Comparison of ENCODE assay signal across 8 cellular contexts in genomic region chr2:86545296-86545924, GRCh38. TPM values are rescaled to one million over a fixed set of nuclear protein-coding genes. Genes with fewer than 3 reads are reported as not detected.
A peak's percentile ranks its signal among the peaks of the same experiment; 100 is the strongest.
DNase-seq lines count a peak whose midpoint lies in the region; ATAC-seq, FAIRE-seq and TF ChIP-seq lines count a peak whose summit lies in the region.
"Not testable (repeated sequence)": the region's sequence is repeated elsewhere in the genome, so short reads cannot be mapped to it uniquely, and the experiment has no call there.

No MANE protein-coding gene starts in this region.

- BruUV-seq in K562 (replicated peaks; lab: Mats Ljungman, UMichigan); HepG2 (replicated peaks; lab: Mats Ljungman, UMichigan): not testable (repeated sequence)

- DNase-seq in DND-41, result peak; percentile 20
- DNase-seq in K562 (ENCODE audit: extremely low read depth in 1 of 4, low spot score in 3 of 4); HepG2 (ENCODE audit: low spot score): not testable (repeated sequence)
- DNase-seq in Right ventricle myocardium superior, result peak; percentile 27
- peak in 2 of 3 donors; percentile 41 to 56 for DNase-seq in right cardiac atrium
- DNase-seq in kidney, result peak; percentile 69
- peak; percentile 49 for DNase-seq in posterior vena cava (ENCODE audit: low spot score)

- not testable (repeated sequence) for H3K79me2 ChIP-seq in DND-41 (ENCODE audit: insufficient read depth, low read length); K562 (ENCODE audit: control insufficient read depth, insufficient read depth, low read length); HepG2 (ENCODE audit: insufficient read depth, low read length)

- H3K9me3 ChIP-seq in BLaER1 (peaks cover 69% of the 10 kb centered on the region), DND-41 (ENCODE audit: insufficient read depth, low read length, severe bottlenecking) (peaks cover 39% of the 10 kb centered on the region)
- H3K9me3 ChIP-seq in K562 (replicated peaks; ENCODE audit: control insufficient read depth, insufficient read depth, low read depth, low read length); right cardiac atrium (ENCODE audit: control insufficient read depth, low read length); kidney (ENCODE audit: control insufficient read depth in 1 of 2, low read length in 2 of 2); HepG2 (ENCODE audit: low read length): not testable (repeated sequence)

- H3K9ac ChIP-seq in BLaER1; DND-41 (ENCODE audit: low read depth, low read length); K562 (ENCODE audit: insufficient read depth in 1 of 2, low read depth in 2 of 2, low read length in 2 of 2); kidney (ENCODE audit: low read length in 2 of 2); HepG2 (ENCODE audit: insufficient read depth, low read depth, low read length): not testable (repeated sequence)

- 0 out of 2 replicates have a peak overlapping the region, but pooled peaks have one; percentile 31 for H3K4me3 ChIP-seq in BLaER1
- not testable (repeated sequence) for H3K4me3 ChIP-seq in DND-41 (ENCODE audit: low read depth in 1 of 2, low read length in 2 of 2); K562; right cardiac atrium (ENCODE audit: low read length); kidney (ENCODE audit: low read length in 2 of 2); HepG2 (replicated peaks in 1 of 3; ENCODE audit: insufficient read depth in 1 of 3, low read depth in 2 of 3, low read length in 3 of 3)

- TF ChIP-seq RAD21 in K562 (CRISPR knock-in tag; conservative IDR thresholded peaks at IDR 0.05 in 1 of 2, IDR thresholded peaks at IDR 0.05 in 1 of 2); HepG2 (CRISPR knock-in tag; IDR thresholded peaks at IDR 0.05): not testable (repeated sequence)

- not testable (repeated sequence) for H4K20me1 ChIP-seq in BLaER1; DND-41 (ENCODE audit: insufficient read depth, low read length); K562 (replicated peaks; ENCODE audit: control insufficient read depth, insufficient read depth, low read length); HepG2 (ENCODE audit: insufficient read depth, low read length)

- H3K27ac ChIP-seq in BLaER1; DND-41 (ENCODE audit: low read length); K562 (ENCODE audit: extremely low read depth, low read depth, low read length); right cardiac atrium (ENCODE audit: low read length); kidney (ENCODE audit: low read depth in 2 of 2, low read length in 2 of 2); HepG2 (ENCODE audit: extremely low read length, insufficient read depth, low read length): not testable (repeated sequence)

- H3K4me2 ChIP-seq in BLaER1; DND-41 (ENCODE audit: insufficient read depth, low read length); K562 (ENCODE audit: insufficient read depth, low read length); HepG2 (ENCODE audit: low read depth, low read length): not testable (repeated sequence)

- not testable (repeated sequence) for TF ChIP-seq POLR2A in K562 (conservative IDR thresholded peaks at IDR 0.05); HepG2 (IDR thresholded peaks at IDR 0.05; ENCODE audit: insufficient read depth in 1 of 2, low read depth in 2 of 2, low read length in 2 of 2)

- in situ Hi-C loops in K562 (cut with MboI); HepG2 (cut with HindIII; ENCODE audit: extremely low pct_ligation_motif_present, low pct_unique_long_range_greater_than_20kb): not testable (repeated sequence)

- WGBS in K562 (ENCODE audit: insufficient coverage, low coverage, missing lambda C conversion rate), result 98% methylated on average over 10 of the region's 49 CpGs
- 96% methylated on average over 45 of the region's 49 CpGs for WGBS in right cardiac atrium
- WGBS in HepG2 (ENCODE audit: low lambda C conversion rate), result 97% methylated on average over 23 of the region's 49 CpGs

- FAIRE-seq in K562 (lab: Jason Lieb, UNC); kidney (lab: Jason Lieb, UNC); HepG2 (lab: Jason Lieb, UNC): not testable (repeated sequence)

- not testable (repeated sequence) for H3K27me3 ChIP-seq in BLaER1; DND-41 (ENCODE audit: insufficient read depth, low read length, poor library complexity); K562 (ENCODE audit: control insufficient read depth in 2 of 2, insufficient read depth in 2 of 2, low read length in 2 of 2); right cardiac atrium (ENCODE audit: control insufficient read depth, insufficient read depth); HepG2 (ENCODE audit: control insufficient read depth in 1 of 2, insufficient read depth in 2 of 2, low read length in 2 of 2)

- H3K4me1 ChIP-seq in BLaER1; DND-41 (ENCODE audit: insufficient read depth, low read length); K562 (replicated peaks in 1 of 2; ENCODE audit: control insufficient read depth in 2 of 2, insufficient read depth in 2 of 2, low read length in 2 of 2); right cardiac atrium (ENCODE audit: control insufficient read depth, insufficient read depth, low read length); kidney (ENCODE audit: control insufficient read depth in 1 of 2, insufficient read depth in 1 of 2, low read depth in 1 of 2, low read length in 2 of 2): not testable (repeated sequence)
- peaks cover 42% of the 10 kb centered on the region for H3K4me1 ChIP-seq in HepG2 (ENCODE audit: insufficient read depth, low read length)

- not testable (repeated sequence) for ATAC-seq in DND-41 (ENCODE audit: insufficient read depth, low read depth); K562; Right ventricle myocardium superior (ENCODE audit: poor library complexity); right cardiac atrium; HepG2

- not testable (repeated sequence) for H3K9me1 ChIP-seq in K562 (ENCODE audit: control insufficient read depth, insufficient read depth, low read length)

- not testable (repeated sequence) for TF ChIP-seq CTCF in DND-41 (IDR thresholded peaks at IDR 0.05; ENCODE audit: borderline replicate concordance, extremely low read depth, low read length, poor library complexity, severe bottlenecking); K562 (IDR thresholded peaks at IDR 0.05 in 2 of 3, conservative IDR thresholded peaks at IDR 0.05 in 1 of 3; ENCODE audit: insufficient read depth in 2 of 3, low read depth in 1 of 3, low read length in 3 of 3); kidney (IDR thresholded peaks at IDR 0.05; ENCODE audit: borderline replicate concordance, extremely low read depth, insufficient read depth); HepG2 (CRISPR knock-in tag; IDR thresholded peaks at IDR 0.05)

- POLR2A ChIA-PET in K562 (lab: Yijun Ruan, JAX), result not testable (repeated sequence)
- POLR2A ChIA-PET in HepG2 (lab: Yijun Ruan, JAX), result interaction anchor here (0.7 kb wide), 1 partner anchor 141 kb away, joined by 4 read pairs; no protein-coding TSS in a partner anchor

- H2AFZ ChIP-seq in DND-41 (ENCODE audit: low read depth, low read length); K562 (ENCODE audit: low read depth, low read length); HepG2 (ENCODE audit: low read length): not testable (repeated sequence)

- H3K36me3 ChIP-seq in BLaER1 (peaks cover 54% of the 10 kb centered on the region), DND-41 (ENCODE audit: insufficient read depth, low read length) (peaks cover 20% of the 10 kb centered on the region)
- not testable (repeated sequence) for H3K36me3 ChIP-seq in K562 (ENCODE audit: control insufficient read depth, insufficient read depth, low read length); kidney (ENCODE audit: control insufficient read depth in 1 of 2, insufficient read depth in 2 of 2, low read length in 2 of 2); HepG2 (replicated peaks in 1 of 2; ENCODE audit: control insufficient read depth in 1 of 2, insufficient read depth in 2 of 2, low read length in 2 of 2)

- intact Hi-C loops in K562 (cut with micrococcal nuclease); Right ventricle myocardium superior (cut with DNase I); right cardiac atrium (cut with DNase I); kidney (cut with DNase I); HepG2 (cut with micrococcal nuclease; ENCODE audit: unreplicated experiment); posterior vena cava (cut with DNase I): not testable (repeated sequence)

- CTCF ChIA-PET in K562 (lab: Yijun Ruan, JAX; ENCODE audit: low intra/inter-chr PET ratio); HepG2 (lab: Yijun Ruan, JAX; ENCODE audit: low intra/inter-chr PET ratio, low total read pairs): not testable (repeated sequence)

- TF ChIP-seq EP300 in K562 (IDR thresholded peaks at IDR 0.05; ENCODE audit: low read length); HepG2 (IDR thresholded peaks at IDR 0.05; ENCODE audit: low read depth in 2 of 2, low read length in 2 of 2); HepG2 (CRISPR knock-in tag; IDR thresholded peaks at IDR 0.05; ENCODE audit: borderline replicate concordance): not testable (repeated sequence)

RNA-seq across cellular contexts. Expression of gene CHMP3, which starts 17.8 kb away (rescaled TPM):
- 9.9 and 28.2 TPM in 2 replicates for total RNA-seq in K562 (2011; cell fraction: chromatin; rRNA removed; ENCODE audit: low replicate concordance)
- total RNA-seq in K562 (2011; cell fraction: nucleolus; rRNA removed), result 5.9 and 8.0 TPM in 2 replicates
- total RNA-seq in K562 (2011; cell fraction: nucleoplasm; rRNA removed), result 13.9 and 25.6 TPM in 2 replicates
- total RNA-seq in K562 (2014; rRNA removed) (26.2 and 27.3 TPM in 2 replicates), K562 (2014; rRNA removed; fragmentation: Illumina TruSeq; extraction: Trizol) (31.7 and 37.1 TPM in 2 replicates), K562 (2015; rRNA removed; fragmentation: Illumina TruSeq; extraction: Trizol) (38.8 and 40.3 TPM in 2 replicates), K562 (2021) (31.1 and 37.7 TPM in 2 replicates), Right ventricle myocardium superior (173 TPM), right cardiac atrium (100 to 1,000 TPM; 144 to 164 (median 155) TPM), kidney (162 TPM), HepG2 (2016; rRNA removed; fragmentation: Illumina TruSeq; extraction: Trizol) (114 and 154 TPM in 2 replicates), posterior vena cava (100 to 1,000 TPM; 166 to 167 TPM)
- polyA plus RNA-seq in K562 (2011; rRNA removed) (22.5 and 42.8 TPM in 2 replicates), K562 (2014; fragmentation: Illumina TruSeq; extraction: Trizol) (49.7 and 52.5 TPM in 2 replicates), K562 (2014; fragmentation: Nextera tagmentation; extraction: Ambion mirVana) (10 to 100 TPM; 20.6 to 26.3 TPM), K562 (2014; rRNA removed) (21.8 and 23.2 TPM in 2 replicates), right cardiac atrium (89.7 TPM), kidney (ENCODE audit: insufficient read depth, low read depth, low replicate concordance) (123 TPM), HepG2 (2011; rRNA removed) (53.9 and 64.1 TPM in 2 replicates)
- polyA plus RNA-seq in K562 (2011; cell fraction: cytosol; rRNA removed), result 13.2 and 18.0 TPM in 2 replicates
- 6.0 and 9.3 TPM in 2 replicates for polyA plus RNA-seq in K562 (2011; cell fraction: nucleus; rRNA removed)
- polyA plus RNA-seq in K562 (2012), result 33.4 and 54.2 TPM in 2 replicates
- 35.9 and 37.7 TPM in 2 replicates for polyA minus RNA-seq in K562 (2011; rRNA and poly(A)+ RNA removed)
- 9.6 and 10.2 TPM in 2 replicates for polyA minus RNA-seq in K562 (2011; cell fraction: cytosol; rRNA and poly(A)+ RNA removed)
- 6.1 and 8.0 TPM in 2 replicates for polyA minus RNA-seq in K562 (2011; cell fraction: nucleus; rRNA and poly(A)+ RNA removed)
- 71.2 and 80.6 TPM in 2 replicates for total RNA-seq in HepG2 (2016; cell fraction: cytosol; rRNA removed; fragmentation: Illumina TruSeq; extraction: Trizol; ENCODE audit: low read depth)
- 108 and 156 TPM in 2 replicates for total RNA-seq in HepG2 (2016; cell fraction: insoluble cytoplasmic fraction; rRNA removed; fragmentation: Illumina TruSeq; extraction: Trizol)
- total RNA-seq in HepG2 (2016; cell fraction: membrane; rRNA removed; fragmentation: Illumina TruSeq; extraction: Trizol), result 138 and 146 TPM in 2 replicates
- total RNA-seq in HepG2 (2016; cell fraction: nucleus; rRNA removed; fragmentation: Illumina TruSeq; extraction: Trizol), result 48.2 and 51.8 TPM in 2 replicates
- polyA plus RNA-seq in HepG2 (2011; cell fraction: cytosol; rRNA removed), result 41.7 and 60.7 TPM in 2 replicates
- 13.1 and 19.6 TPM in 2 replicates for polyA plus RNA-seq in HepG2 (2011; cell fraction: nucleus; rRNA removed)
- polyA plus RNA-seq in HepG2 (2012), result 82.9 and 84.9 TPM in 2 replicates
- polyA plus RNA-seq in HepG2 (2016; cell fraction: cytosol; fragmentation: Illumina TruSeq; extraction: Trizol; ENCODE audit: low read depth), result 151 and 156 TPM in 2 replicates
- polyA plus RNA-seq in HepG2 (2016; cell fraction: insoluble cytoplasmic fraction; fragmentation: Illumina TruSeq; extraction: Trizol; ENCODE audit: low read depth), result 190 and 193 TPM in 2 replicates
- polyA plus RNA-seq in HepG2 (2016; cell fraction: membrane; fragmentation: Illumina TruSeq; extraction: Trizol; ENCODE audit: low read depth), result 182 and 183 TPM in 2 replicates
- 65.8 and 79.0 TPM in 2 replicates for polyA plus RNA-seq in HepG2 (2016; cell fraction: nucleus; fragmentation: Illumina TruSeq; extraction: Trizol; ENCODE audit: insufficient read depth, low read depth)
- polyA minus RNA-seq in HepG2 (2011; rRNA and poly(A)+ RNA removed; ENCODE audit: low replicate concordance), result 27.5 and 37.8 TPM in 2 replicates
- polyA minus RNA-seq in HepG2 (2011; cell fraction: cytosol; rRNA and poly(A)+ RNA removed), result 26.5 and 29.3 TPM in 2 replicates
- 32.2 and 43.8 TPM in 2 replicates for polyA minus RNA-seq in HepG2 (2011; cell fraction: nucleus; rRNA and poly(A)+ RNA removed)
